Comparison of ENCODE assay signal across 9 cellular contexts in genomic region chr7:3399858-3400257, GRCh38.
DNase-seq lines count a peak whose midpoint lies in the region; ATAC-seq and TF ChIP-seq lines count a peak whose summit lies in the region.
"Had no signal": no experiment of that assay in that cellular context is flagged by ENCODE, and none has a peak within 500 bp of the region (broad histone marks: within the 10 kb centered on the region; RNA-seq: fewer than 3 reads in every experiment).

No MANE protein-coding gene starts in this region.

- TF ChIP-seq POLR2A in HCT116 (IDR thresholded peaks at IDR 0.05; ENCODE audit: borderline replicate concordance, extremely low read depth, insufficient read depth, insufficient read length), result no peak

- no peaks in the 10 kb centered on the region for H3K79me2 ChIP-seq in HCT116 (ENCODE audit: insufficient read depth, low read length)

- H3K4me3 ChIP-seq in HCT116 (replicated peaks in 1 of 2; ENCODE audit: low read depth in 1 of 2, low read length in 2 of 2), result no peak overlapping the region

- RAD21 ChIA-PET in HCT116 (lab: Charles Lee; ENCODE audit: low non-redundant PET in 1 of 2, low total read pairs in 2 of 2, uncharacterized antibody in 2 of 2, unreplicated experiment in 2 of 2), result interaction anchor here (0.5 to 0.7 kb wide), 3 partner anchors 99 to 859 kb away, joined by 3 to 8 read pairs (median 4); partner anchors contain the start of gene SDK1 (in 1 of the 2)

- H3K27ac Mint-ChIP-seq in CD14-positive monocyte (no peak overlapping the region), immature natural killer cell (no peak overlapping the region)

- H3K36me3 ChIP-seq in HCT116 (ENCODE audit: control insufficient read depth in 1 of 2, insufficient read depth in 2 of 2, low read length in 2 of 2), result no peaks in the 10 kb centered on the region

- H3K9me3 Mint-ChIP-seq in CD14-positive monocyte (peaks cover 4 to 15% (median 9%) of the 10 kb centered on the region in 7 donors), immature natural killer cell (peaks cover 5 to 16% (median 12%) of the 10 kb centered on the region in 6 donors)

- POLR2A ChIA-PET in HCT116 (lab: Charles Lee), result no interaction called here

- peaks cover 8% of the 10 kb centered on the region; the same call in 1 of the 2 replicates for H3K27me3 ChIP-seq in HCT116 (ENCODE audit: insufficient read depth, low read length)

- intact Hi-C loops in CD14-positive monocyte (cut with micrococcal nuclease) (no loop called here), HCT116 (cut with micrococcal nuclease) (loop anchor here (1.0 to 5.0 kb wide), 2 partner anchors 513 to 533 kb away; no protein-coding TSS in a partner anchor)

- no peak overlapping the region for H3K27ac ChIP-seq in HCT116 (ENCODE audit: low read depth, low read length)

- H3K4me2 ChIP-seq in HCT116 (ENCODE audit: low read length), result no peak overlapping the region

- no peaks in the 10 kb centered on the region for H3K9me2 ChIP-seq in HCT116 (ENCODE audit: insufficient read depth)

- BruUV-seq in HCT116 (replicated peaks; lab: Mats Ljungman, UMichigan), result no TSS peak

- CTCF ChIA-PET in HCT116 (lab: Charles Lee), result interaction anchor here (0.6 to 1.2 kb wide), 10 partner anchors 8 to 513 kb away, joined by 3 to 13 read pairs (median 4); no protein-coding TSS in a partner anchor

- no peaks in the 10 kb centered on the region for H3K36me3 Mint-ChIP-seq in CD14-positive monocyte
- peaks cover 0 to 4% (median 0%) of the 10 kb centered on the region in 3 donors for H3K36me3 Mint-ChIP-seq in immature natural killer cell

- H3K27me3 Mint-ChIP-seq in CD14-positive monocyte (ENCODE audit: low read depth in 3 of 3) (peaks cover 0 to 4% (median 2%) of the 10 kb centered on the region in 3 donors), immature natural killer cell (ENCODE audit: low read depth in 3 of 3) (peaks cover 4 to 23% (median 5%) of the 10 kb centered on the region in 3 donors)

- no peak overlapping the region for H3K4me3 Mint-ChIP-seq in CD14-positive monocyte
- H3K4me3 Mint-ChIP-seq in immature natural killer cell, result no peak overlapping the region

- no peaks in the 10 kb centered on the region for H3K4me1 ChIP-seq in HCT116 (ENCODE audit: control insufficient read depth in 1 of 2, insufficient read depth in 2 of 2, low read length in 2 of 2)

- peak; percentile 51 for TF ChIP-seq RAD21 in HCT116 (IDR thresholded peaks at IDR 0.05; ENCODE audit: low read depth)

- TF ChIP-seq CTCF in CD14-positive monocyte (IDR thresholded peaks at IDR 0.05) (peak; percentile 16), HCT116 (IDR thresholded peaks at IDR 0.05 in 2 of 3, conservative IDR thresholded peaks at IDR 0.05 in 1 of 3; ENCODE audit: borderline replicate concordance in 1 of 3, insufficient read depth in 1 of 3, low read depth in 2 of 3, low read length in 2 of 3) (peak; percentile 56 to 94 (median 59))

- no peak overlapping the region for H3K9ac ChIP-seq in HCT116 (ENCODE audit: low read length)

- ATAC-seq in HCT116 (peak; percentile 99), HG02973 (IDR thresholded peaks at IDR 0.05; ENCODE audit: unreplicated experiment) (no peak)

- no peaks in the 10 kb centered on the region; a peak in 1 of 4 replicates for H3K9me3 ChIP-seq in HCT116 (ENCODE audit: control insufficient read depth in 1 of 2, insufficient read depth in 1 of 2, low read depth in 1 of 2, low read length in 2 of 2)

- DNase-seq in CD14-positive monocyte (ENCODE audit: low spot score), result no peak
- DNase-seq in HCT116 (ENCODE audit: low read depth, low spot score), result peak; percentile 49
- DNase-seq in SKM-1 treated with dmso at 0.1 percent for 144 hours (lab: John Stamatoyannopoulos, UW; ENCODE audit: unreplicated experiment), result peak; percentile 58
- DNase-seq in immature natural killer cell, result peak in 2 of 3 donors; percentile 5
- DNase-seq in KG1 (lab: John Stamatoyannopoulos, UW), result no peak
- no peak for DNase-seq in SK-N-DZ (ENCODE audit: low spot score)
- no peak for DNase-seq in germinal center (ENCODE audit: low spot score)
- DNase-seq: cortex of kidney had no signal

- no peaks in the 10 kb centered on the region for H4K20me1 ChIP-seq in HCT116 (ENCODE audit: insufficient read depth)

- H3K4me1 Mint-ChIP-seq in CD14-positive monocyte (no peaks in the 10 kb centered on the region), immature natural killer cell (no peaks in the 10 kb centered on the region)

- no peak overlapping the region for H2AFZ ChIP-seq in HCT116 (ENCODE audit: low read depth, low read length, poor library complexity, severe bottlenecking)

TF ChIP-seq in HCT116, 20 proteins besides CTCF, POLR2A, EP300 and RAD21:
- TF ChIP-seq ZFX (IDR thresholded peaks at IDR 0.05) (no peak), SP1 (IDR thresholded peaks at IDR 0.05; ENCODE audit: low read depth) (no peak), CBX3 (IDR thresholded peaks at IDR 0.05; ENCODE audit: low read depth) (no peak), EGR1 (IDR thresholded peaks at IDR 0.05; ENCODE audit: low read depth) (no peak)

Comparison
In these comparisons a context has a peak if more than half of its experiments do, and no peak if none do; other contexts are left out.
1. DNase-seq: peak in HCT116 (single experiment), SKM-1 treated with dmso at 0.1 percent for 144 hours (single experiment) and immature natural killer cell (2 of 3); none in CD14-positive monocyte (single experiment), KG1 (single experiment), SK-N-DZ (single experiment) and germinal center (single experiment).